Comparison of ENCODE assay signal across 21 cellular contexts in the genomic region with DNA sequence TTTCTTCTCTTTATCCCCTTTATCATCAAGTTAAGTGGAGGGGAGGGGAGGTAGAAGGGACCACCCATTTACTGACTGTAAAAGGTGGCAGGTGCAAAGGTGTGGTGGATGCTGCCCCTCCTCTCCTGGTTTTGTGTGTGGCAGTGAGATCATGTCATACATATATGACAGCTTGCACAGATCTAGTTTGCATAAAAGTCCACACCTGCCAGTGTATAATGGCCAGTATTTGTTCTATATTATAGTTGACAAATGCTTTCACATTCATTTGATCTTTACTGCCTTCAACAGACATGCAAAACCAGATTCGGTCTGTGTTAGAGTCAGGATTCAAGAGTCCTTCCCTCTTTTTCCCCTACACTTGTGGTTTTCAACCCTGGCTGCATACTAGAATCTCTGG. TPM values are rescaled to one million over a fixed set of nuclear protein-coding genes. Genes with fewer than 3 reads are reported as not detected.
DNase-seq lines count a peak whose midpoint lies in the region; ATAC-seq and TF ChIP-seq lines count a peak whose summit lies in the region.
"Had no signal": no experiment of that assay in that cellular context is flagged by ENCODE, and none has a peak within 500 bp of the region (broad histone marks: within the 10 kb centered on the region; RNA-seq: fewer than 3 reads in every experiment).

No MANE protein-coding gene starts in this region.

- H2BK15ac ChIP-seq in mesenchymal stem cell (ENCODE audit: low read depth, poor library complexity, severe bottlenecking): no peak overlapping the region

- no peak overlapping the region for H3K14ac ChIP-seq in mesenchymal stem cell (ENCODE audit: low read length in 2 of 2)

- H3K4me2 ChIP-seq in mesenchymal stem cell (ENCODE audit: low read length, poor library complexity, severe bottlenecking): no peak overlapping the region
- H3K4me2 ChIP-seq: GM23338 had no signal

- no peak overlapping the region for H3K23ac ChIP-seq in mesenchymal stem cell (ENCODE audit: low read length in 2 of 2)

- H3K79me1 ChIP-seq in mesenchymal stem cell (replicated peaks; ENCODE audit: low read length, poor library complexity, severe bottlenecking): no peaks in the 10 kb centered on the region

- H2BK12ac ChIP-seq in mesenchymal stem cell (ENCODE audit: low read length in 2 of 2): no peak overlapping the region

- H3K27ac ChIP-seq in mesenchymal stem cell (ENCODE audit: low read length, poor library complexity, severe bottlenecking): no peak overlapping the region
- H3K27ac ChIP-seq: Peyer's patch, SK-N-MC had no signal

- TF ChIP-seq CTCF in Calu3 (IDR thresholded peaks at IDR 0.05; ENCODE audit: unreplicated experiment): peak; percentile 4

- no peak overlapping the region for H3K4me3 ChIP-seq in mesenchymal stem cell (ENCODE audit: insufficient read depth in 1 of 2, low read depth in 1 of 2, low read length in 2 of 2)
- H3K4me3 ChIP-seq: GM12878, GM23338, Peyer's patch, SK-N-MC had no signal

- H2BK5ac ChIP-seq in mesenchymal stem cell (ENCODE audit: low read depth, low read length, poor library complexity, severe bottlenecking): no peak overlapping the region

- 67% methylated on average over 1 of the region's 1 CpG for WGBS in mesenchymal stem cell

- intact Hi-C loops in Calu3 (cut with micrococcal nuclease; ENCODE audit: unreplicated experiment): loop anchor here (10.0 kb wide), 1 partner anchor 154 kb away; no protein-coding TSS in a partner anchor
- intact Hi-C loops in activated T-helper 2 cell treated with anti-CD3 and anti-CD28 coated beads, Interferon-gamma antibody, Interleukin-2, Interleukin-4, amounts not matched to agents 10 μg/mL and 5 μg/mL and 100 μg/mL, durations not matched to agents 14 hours and 24 hours and 36 hours (cut with micrococcal nuclease): no loop called here
- intact Hi-C loops in activated CD4-positive, alpha-beta T cell treated with anti-CD3 and anti-CD28 coated beads for 36 hours (cut with DNase I, micrococcal nuclease): no loop called here

- DNase-seq in NCI-H2107 treated with DMSO at 0.1 percent for 48 hours (lab: John Stamatoyannopoulos, UW; ENCODE audit: unreplicated experiment) (peak; percentile 64), NCI-H2107 (lab: John Stamatoyannopoulos, UW) (no peak), Calu3 (no peak), NCI-H526 treated with DMSO at 0.1 percent for 48 hours (lab: John Stamatoyannopoulos, UW) (peak; percentile 98), mesenchymal stem cell (no peak)
- no peak for DNase-seq in activated T-helper 2 cell treated with anti-CD3 and anti-CD28 coated beads, Interferon-gamma antibody, Interleukin-2, Interleukin-4, amounts not matched to agents 10 μg/mL and 5 μg/mL and 100 μg/mL, durations not matched to agents 14 hours and 24 hours and 36 hours (ENCODE audit: low spot score)
- no peak for DNase-seq in activated CD4-positive, alpha-beta T cell treated with anti-CD3 and anti-CD28 coated beads for 36 hours
- DNase-seq: DMS79, GDM1, H9, KBM-7, NCI-H1105 treated with DMSO at 0.1 percent for 48 hours, NCI-H2029 treated with DMSO at 0.1 percent for 48 hours, NCI-H2227 treated with DMSO at 0.1 percent for 48 hours, Peyer's patch, T-helper 2 cell had no signal

- H3K36me3 Mint-ChIP-seq in Calu3 (ENCODE audit: insufficient read depth, unreplicated experiment): peaks cover 14% of the 10 kb centered on the region
- H3K36me3 Mint-ChIP-seq in activated T-helper 2 cell treated with anti-CD3 and anti-CD28 coated beads, Interferon-gamma antibody, Interleukin-2, Interleukin-4, amounts not matched to agents 10 μg/mL and 5 μg/mL and 100 μg/mL, durations not matched to agents 14 hours and 24 hours and 36 hours (ENCODE audit: low read depth): no peaks in the 10 kb centered on the region
- H3K36me3 Mint-ChIP-seq in activated CD4-positive, alpha-beta T cell treated with anti-CD3 and anti-CD28 coated beads for 36 hours (ENCODE audit: low read depth): no peaks in the 10 kb centered on the region

- H3K18ac ChIP-seq in mesenchymal stem cell (ENCODE audit: low read depth in 1 of 2, low read length in 2 of 2): no peak overlapping the region

- POLR2A ChIA-PET in activated CD4-positive, alpha-beta T cell treated with anti-CD3 and anti-CD28 coated beads for 36 hours (lab: Charles Lee): no interaction called here

- no peak overlapping the region for H3K9ac ChIP-seq in mesenchymal stem cell (ENCODE audit: low read length)

- H4K8ac ChIP-seq in mesenchymal stem cell (ENCODE audit: low read length): no peak overlapping the region

- peak overlapping the region; percentile 27 for H2AFZ ChIP-seq in mesenchymal stem cell (ENCODE audit: low read depth, low read length)
- H2AFZ ChIP-seq: GM23338 had no signal

- no peaks in the 10 kb centered on the region for H3K9me3 ChIP-seq in mesenchymal stem cell (ENCODE audit: control insufficient read depth, low read length)
- H3K9me3 ChIP-seq: Peyer's patch had no signal

- H3K4me1 ChIP-seq in mesenchymal stem cell (ENCODE audit: control insufficient read depth, insufficient read depth, low read depth, low read length): no peaks in the 10 kb centered on the region
- H3K4me1 ChIP-seq: Peyer's patch had no signal

- H3K4me1 Mint-ChIP-seq in Calu3 (ENCODE audit: low read depth, unreplicated experiment): peaks cover 38% of the 10 kb centered on the region
- no peaks in the 10 kb centered on the region for H3K4me1 Mint-ChIP-seq in activated T-helper 2 cell treated with anti-CD3 and anti-CD28 coated beads, Interferon-gamma antibody, Interleukin-2, Interleukin-4, amounts not matched to agents 10 μg/mL and 5 μg/mL and 100 μg/mL, durations not matched to agents 14 hours and 24 hours and 36 hours (ENCODE audit: low read depth)
- no peaks in the 10 kb centered on the region for H3K4me1 Mint-ChIP-seq in activated CD4-positive, alpha-beta T cell treated with anti-CD3 and anti-CD28 coated beads for 36 hours

- no peak overlapping the region for H3K4me3 Mint-ChIP-seq in Calu3 (ENCODE audit: low read depth, unreplicated experiment)
- no peak overlapping the region for H3K4me3 Mint-ChIP-seq in activated T-helper 2 cell treated with anti-CD3 and anti-CD28 coated beads, Interferon-gamma antibody, Interleukin-2, Interleukin-4, amounts not matched to agents 10 μg/mL and 5 μg/mL and 100 μg/mL, durations not matched to agents 14 hours and 24 hours and 36 hours (ENCODE audit: low read depth)
- H3K4me3 Mint-ChIP-seq in activated CD4-positive, alpha-beta T cell treated with anti-CD3 and anti-CD28 coated beads for 36 hours: no peak overlapping the region
- H3K4me3 Mint-ChIP-seq: GM23338, H9, HFFc6 had no signal

- no peaks in the 10 kb centered on the region for H3K36me3 ChIP-seq in mesenchymal stem cell (ENCODE audit: control insufficient read depth in 1 of 2, insufficient read depth in 2 of 2, low read depth in 1 of 2, low read length in 2 of 2)
- H3K36me3 ChIP-seq: Peyer's patch had no signal

- BruUV-seq in Calu3 (replicated peaks; lab: Mats Ljungman, UMichigan): no TSS peak

- no peak overlapping the region for H4K91ac ChIP-seq in mesenchymal stem cell (ENCODE audit: low read length)

- no peaks in the 10 kb centered on the region for H3K27me3 Mint-ChIP-seq in Calu3 (ENCODE audit: unreplicated experiment)
- H3K27me3 Mint-ChIP-seq in activated T-helper 2 cell treated with anti-CD3 and anti-CD28 coated beads, Interferon-gamma antibody, Interleukin-2, Interleukin-4, amounts not matched to agents 10 μg/mL and 5 μg/mL and 100 μg/mL, durations not matched to agents 14 hours and 24 hours and 36 hours (ENCODE audit: low read depth): peaks cover 29% of the 10 kb centered on the region
- peaks cover 4% of the 10 kb centered on the region for H3K27me3 Mint-ChIP-seq in activated CD4-positive, alpha-beta T cell treated with anti-CD3 and anti-CD28 coated beads for 36 hours

- no peak overlapping the region for H3K27ac Mint-ChIP-seq in Calu3 (ENCODE audit: unreplicated experiment)
- H3K27ac Mint-ChIP-seq in activated T-helper 2 cell treated with anti-CD3 and anti-CD28 coated beads, Interferon-gamma antibody, Interleukin-2, Interleukin-4, amounts not matched to agents 10 μg/mL and 5 μg/mL and 100 μg/mL, durations not matched to agents 14 hours and 24 hours and 36 hours: no peak overlapping the region
- no peak overlapping the region for H3K27ac Mint-ChIP-seq in activated CD4-positive, alpha-beta T cell treated with anti-CD3 and anti-CD28 coated beads for 36 hours
- H3K27ac Mint-ChIP-seq: GM23338, H9, HFFc6 had no signal

- no peak overlapping the region for H3K4ac ChIP-seq in mesenchymal stem cell (ENCODE audit: low read depth in 1 of 2, low read length in 2 of 2)

- H2BK120ac ChIP-seq in mesenchymal stem cell (ENCODE audit: low read depth, low read length): no peak overlapping the region

- H3K9me3 Mint-ChIP-seq in Calu3 (ENCODE audit: low read depth, unreplicated experiment): no peaks in the 10 kb centered on the region
- H3K9me3 Mint-ChIP-seq in activated T-helper 2 cell treated with anti-CD3 and anti-CD28 coated beads, Interferon-gamma antibody, Interleukin-2, Interleukin-4, amounts not matched to agents 10 μg/mL and 5 μg/mL and 100 μg/mL, durations not matched to agents 14 hours and 24 hours and 36 hours: no peaks in the 10 kb centered on the region
- H3K9me3 Mint-ChIP-seq in activated CD4-positive, alpha-beta T cell treated with anti-CD3 and anti-CD28 coated beads for 36 hours (ENCODE audit: low read depth): no peaks in the 10 kb centered on the region
- H3K9me3 Mint-ChIP-seq: GM23338, H9, HFFc6 had no signal

- no peak for ATAC-seq in activated CD4-positive, alpha-beta T cell treated with anti-CD3 and anti-CD28 coated beads for 36 hours

- H2AK5ac ChIP-seq in mesenchymal stem cell (ENCODE audit: low read length, severe bottlenecking): no peak overlapping the region

- CTCF ChIA-PET in Calu3 (lab: Charles Lee): interaction anchor here (1.8 kb wide), 1 partner anchor 11 kb away, joined by 5 read pairs; no protein-coding TSS in a partner anchor
- CTCF ChIA-PET in activated CD4-positive, alpha-beta T cell treated with anti-CD3 and anti-CD28 coated beads for 36 hours (lab: Charles Lee): interaction anchor here (0.8 to 1.9 kb wide), 2 partner anchors 50 to 195 kb away, joined by 3 to 7 read pairs; no protein-coding TSS in a partner anchor

- H3K27me3 ChIP-seq in mesenchymal stem cell (ENCODE audit: control insufficient read depth in 1 of 2, insufficient read depth in 1 of 2, low read length in 2 of 2): peaks cover 39 to 41% of the 10 kb centered on the region in 2 experiments
- H3K27me3 ChIP-seq: Peyer's patch had no signal

RNA-seq across cellular contexts. Expression of a gene that starts 55.1 kb away (rescaled TPM):
- 80.0 and 104 TPM in 2 replicates for total RNA-seq in Calu3 (2022)
- polyA plus RNA-seq in mesenchymal stem cell (2013, experiment 1 of 2): not detected
- polyA plus RNA-seq in mesenchymal stem cell (2013, experiment 2 of 2): not detected
- total RNA-seq in activated T-helper 2 cell treated with anti-CD3 and anti-CD28 coated beads, Interferon-gamma antibody, Interleukin-2, Interleukin-4, amounts not matched to agents 10 μg/mL and 5 μg/mL and 100 μg/mL, durations not matched to agents 14 hours and 24 hours and 36 hours: not detected in 2 replicates
- total RNA-seq in activated CD4-positive, alpha-beta T cell treated with anti-CD3 and anti-CD28 coated beads for 36 hours: under 1 TPM; 0.07 to 0.18 TPM
- total RNA-seq: LHCN-M2 had no signal

Comparison
In these comparisons a context has a peak if more than half of its experiments do, and no peak if none do; other contexts are left out.
1. DNase-seq: peak in NCI-H2107 treated with DMSO at 0.1 percent for 48 hours (single experiment) and NCI-H526 treated with DMSO at 0.1 percent for 48 hours (single experiment); none in NCI-H2107 (single experiment), Calu3 (single experiment), mesenchymal stem cell (single experiment), activated T-helper 2 cell treated with anti-CD3 and anti-CD28 coated beads, Interferon-gamma antibody, Interleukin-2, Interleukin-4, amounts not matched to agents 10 μg/mL and 5 μg/mL and 100 μg/mL, durations not matched to agents 14 hours and 24 hours and 36 hours (single experiment) and activated CD4-positive, alpha-beta T cell treated with anti-CD3 and anti-CD28 coated beads for 36 hours (single experiment).
2. RNA of a gene that starts 55.1 kb away (total RNA-seq): 80.0 to 104 TPM in Calu3; 0.07 to 0.18 TPM in activated CD4-positive, alpha-beta T cell treated with anti-CD3 and anti-CD28 coated beads for 36 hours and not detected in activated T-helper 2 cell treated with anti-CD3 and anti-CD28 coated beads, Interferon-gamma antibody, Interleukin-2, Interleukin-4, amounts not matched to agents 10 μg/mL and 5 μg/mL and 100 μg/mL, durations not matched to agents 14 hours and 24 hours and 36 hours; every median in the first group is over 10 times any median in the second.